Comparison of ENCODE assay signal across 14 cellular contexts in genomic region chr3:72890166-72890925, GRCh38. TPM values are rescaled to one million over a fixed set of nuclear protein-coding genes. Genes with fewer than 3 reads are reported as not detected.
A peak's percentile ranks its signal among the peaks of the same experiment; 100 is the strongest.
DNase-seq lines count a peak whose midpoint lies in the region; ATAC-seq, FAIRE-seq and TF ChIP-seq lines count a peak whose summit lies in the region.
"Had no signal": no experiment of that assay in that cellular context is flagged by ENCODE, and none has a peak within 500 bp of the region (broad histone marks: within the 10 kb centered on the region; RNA-seq: fewer than 3 reads in every experiment).

No MANE protein-coding gene starts in this region.

- no peak for ATAC-seq in GM21447 (IDR thresholded peaks at IDR 0.05; ENCODE audit: unreplicated experiment)
- ATAC-seq: effector memory CD8-positive, alpha-beta T cell had no signal

- no peak for DNase-seq in HFF-Myc (ENCODE audit: extremely low read depth, low read depth)
- DNase-seq in ascending aorta (ENCODE audit: low spot score in 2 of 2), result no peak
- no peak for DNase-seq in keratinocyte (ENCODE audit: low read depth, low spot score)
- DNase-seq in stomach, result no peak
- DNase-seq in NCI-H1930 (lab: John Stamatoyannopoulos, UW), result no peak
- DNase-seq in ureter (ENCODE audit: low spot score), result no peak
- DNase-seq in activated CD4-positive, alpha-beta memory T cell treated with anti-CD3 and anti-CD28 coated beads, Interleukin-2, amount 10 ng/mL, durations not matched to agents 7 days and 5 days, result no peak
- DNase-seq: activated CD4-positive, alpha-beta T cell treated with anti-CD3 and anti-CD28 coated beads, Interleukin-2, amount 10 ng/mL, durations not matched to agents 7 days and 5 days; activated naive CD4-positive, alpha-beta T cell; effector memory CD8-positive, alpha-beta T cell; NCI-H748 treated with DMSO at 0.1 percent for 48 hours; stimulated activated CD4-positive, alpha-beta T cell treated with anti-CD3 and anti-CD28 coated beads, Interleukin-1b, Interleukin-23, amount 100 ng/mL, for 48 hours; stimulated activated naive CD4-positive, alpha-beta T cell had no signal

- WGBS in stomach, 5 donors, result 84 to 89% (median 86%) methylated on average over 10 of the region's 10 CpGs

- peaks cover 6% of the 10 kb centered on the region for H3K4me1 Mint-ChIP-seq in activated CD4-positive, alpha-beta memory T cell treated with anti-CD3 and anti-CD28 coated beads, Interleukin-2, amount 10 ng/mL, durations not matched to agents 7 days and 5 days

- dilution Hi-C loops in keratinocyte (cut with MboI; ENCODE audit: extremely low pct_ligation_motif_present, low sequenced_read_pairs), result no loop called here

- H3K27ac ChIP-seq in ascending aorta (peak overlapping the region; percentile 60 to 89), keratinocyte (ENCODE audit: control insufficient read depth, insufficient read depth, low read length) (no peak overlapping the region), stomach (peak overlapping the region in 4 of 5 donors; percentile 22 to 79 (median 53))

- TF ChIP-seq CTCF in HFF-Myc (IDR thresholded peaks at IDR 0.05; ENCODE audit: low read depth, low read length, missing control alignments), result no peak
- no peak for TF ChIP-seq CTCF in ascending aorta (IDR thresholded peaks at IDR 0.05)
- no peak for TF ChIP-seq CTCF in keratinocyte (optimal IDR thresholded peaks at IDR 0.05 in 1 of 3, IDR thresholded peaks at IDR 0.05 in 1 of 3, conservative IDR thresholded peaks at IDR 0.05 in 1 of 3; ENCODE audit: extremely low read depth in 1 of 3, insufficient read depth in 2 of 3, low read length in 3 of 3)
- TF ChIP-seq CTCF in stomach (IDR thresholded peaks at IDR 0.05), result no peak

- FAIRE-seq in keratinocyte (lab: Jason Lieb, UNC), result peak; percentile 69

- POLR2A ChIA-PET in activated CD4-positive, alpha-beta memory T cell treated with anti-CD3 and anti-CD28 coated beads, Interleukin-2, amount 10 ng/mL, durations not matched to agents 7 days and 5 days (lab: Charles Lee), result no interaction called here

- H3K36me3 ChIP-seq in ascending aorta, result no peaks in the 10 kb centered on the region
- no peaks in the 10 kb centered on the region for H3K36me3 ChIP-seq in keratinocyte (ENCODE audit: control insufficient read depth in 2 of 2, extremely low read depth in 1 of 2, insufficient read depth in 2 of 2, low read length in 2 of 2)
- no peaks in the 10 kb centered on the region for H3K36me3 ChIP-seq in stomach

- no peak overlapping the region for H2AFZ ChIP-seq in keratinocyte (ENCODE audit: control insufficient read depth, low read length)

- TF ChIP-seq EP300 in stomach (IDR thresholded peaks at IDR 0.05), result no peak

- H3K4me1 ChIP-seq in ascending aorta (peaks cover 3 to 6% of the 10 kb centered on the region in 2 donors), keratinocyte (ENCODE audit: control insufficient read depth, extremely low read depth, insufficient read depth, low read length) (peaks cover 30% of the 10 kb centered on the region), stomach (peaks cover 11 to 38% (median 30%) of the 10 kb centered on the region in 4 donors)

- no peaks in the 10 kb centered on the region for H3K9me3 ChIP-seq in ascending aorta
- H3K9me3 ChIP-seq in keratinocyte (ENCODE audit: control insufficient read depth, low read depth, low read length), result no peaks in the 10 kb centered on the region
- no peaks in the 10 kb centered on the region for H3K9me3 ChIP-seq in stomach

- H3K79me2 ChIP-seq in keratinocyte (ENCODE audit: control insufficient read depth, insufficient read depth, low read length), result no peaks in the 10 kb centered on the region

- H3K9ac ChIP-seq in keratinocyte (ENCODE audit: control insufficient read depth, extremely low read depth, insufficient read depth, low read length), result no peak overlapping the region

- no peak for TF ChIP-seq POLR2A in stomach (IDR thresholded peaks at IDR 0.05)

- CTCF ChIA-PET in activated CD4-positive, alpha-beta memory T cell treated with anti-CD3 and anti-CD28 coated beads, Interleukin-2, amount 10 ng/mL, durations not matched to agents 7 days and 5 days (lab: Charles Lee), result no interaction called here

- H3K4me3 ChIP-seq in HFF-Myc (replicated peaks; ENCODE audit: low read depth, low read length) (peak overlapping the region; percentile 53), ascending aorta (peak overlapping the region in 1 of 2 donors; percentile 80), keratinocyte (ENCODE audit: control insufficient read depth in 2 of 3, extremely low read depth in 1 of 3, insufficient read depth in 2 of 3, low read depth in 1 of 3, low read length in 3 of 3) (no peak overlapping the region), stomach (no peak overlapping the region)

- intact Hi-C loops in ascending aorta (cut with DNase I), result no loop called here
- intact Hi-C loops in stomach (cut with DNase I; ENCODE audit: low total_unique reads), result no loop called here

- H3K36me3 Mint-ChIP-seq in activated CD4-positive, alpha-beta memory T cell treated with anti-CD3 and anti-CD28 coated beads, Interleukin-2, amount 10 ng/mL, durations not matched to agents 7 days and 5 days (ENCODE audit: low read depth), result no peaks in the 10 kb centered on the region

- no peaks in the 10 kb centered on the region for H4K20me1 ChIP-seq in keratinocyte (ENCODE audit: control insufficient read depth, extremely low read depth, insufficient read depth, low read length)

- no peaks in the 10 kb centered on the region for H3K9me3 Mint-ChIP-seq in activated CD4-positive, alpha-beta memory T cell treated with anti-CD3 and anti-CD28 coated beads, Interleukin-2, amount 10 ng/mL, durations not matched to agents 7 days and 5 days
- H3K9me3 Mint-ChIP-seq: activated CD4-positive, alpha-beta T cell treated with anti-CD3 and anti-CD28 coated beads, Interleukin-2, amount 10 ng/mL, durations not matched to agents 7 days and 5 days; effector memory CD8-positive, alpha-beta T cell had no signal

- H3K4me3 Mint-ChIP-seq in activated CD4-positive, alpha-beta memory T cell treated with anti-CD3 and anti-CD28 coated beads, Interleukin-2, amount 10 ng/mL, durations not matched to agents 7 days and 5 days, result no peak overlapping the region
- H3K4me3 Mint-ChIP-seq: activated CD4-positive, alpha-beta T cell treated with anti-CD3 and anti-CD28 coated beads, Interleukin-2, amount 10 ng/mL, durations not matched to agents 7 days and 5 days; effector memory CD8-positive, alpha-beta T cell had no signal

- H3K27ac Mint-ChIP-seq in activated CD4-positive, alpha-beta memory T cell treated with anti-CD3 and anti-CD28 coated beads, Interleukin-2, amount 10 ng/mL, durations not matched to agents 7 days and 5 days, result no peak overlapping the region
- H3K27ac Mint-ChIP-seq: activated CD4-positive, alpha-beta T cell treated with anti-CD3 and anti-CD28 coated beads, Interleukin-2, amount 10 ng/mL, durations not matched to agents 7 days and 5 days; effector memory CD8-positive, alpha-beta T cell had no signal

- H3K27me3 Mint-ChIP-seq in activated CD4-positive, alpha-beta memory T cell treated with anti-CD3 and anti-CD28 coated beads, Interleukin-2, amount 10 ng/mL, durations not matched to agents 7 days and 5 days, result peaks cover 74% of the 10 kb centered on the region

- peak overlapping the region; percentile 11 for H3K4me2 ChIP-seq in keratinocyte (ENCODE audit: control insufficient read depth, extremely low read depth, insufficient read depth, low read depth, low read length)

- no peaks in the 10 kb centered on the region for H3K27me3 ChIP-seq in ascending aorta
- no peaks in the 10 kb centered on the region for H3K27me3 ChIP-seq in keratinocyte (ENCODE audit: control insufficient read depth, extremely low read depth, insufficient read depth, low read length)
- peaks cover 0 to 3% (median 0%) of the 10 kb centered on the region in 3 donors for H3K27me3 ChIP-seq in stomach

- no peaks in the 10 kb centered on the region for H3K9me1 ChIP-seq in keratinocyte (ENCODE audit: control insufficient read depth, extremely low read depth, insufficient read depth, low read length)

RNA-seq across cellular contexts. Expression of gene GXYLT2, which starts 2.5 kb away (rescaled TPM):
- 19.5 TPM for total RNA-seq in ascending aorta
- polyA plus RNA-seq in keratinocyte, result 0.91 to 2.0 TPM (median 1.4 TPM) in 3 replicates
- not detected for polyA plus RNA-seq in keratinocyte (2011; ENCODE audit: low read depth)
- 1.1 and 1.6 TPM in 2 replicates for polyA plus RNA-seq in keratinocyte (2011; cell fraction: cytosol; rRNA removed)
- polyA plus RNA-seq in keratinocyte (2011; cell fraction: nucleus; rRNA removed), result 1.00 and 1.0 TPM in 2 replicates
- 0.16 and 1.5 TPM in 2 replicates for polyA plus RNA-seq in keratinocyte (2012; ENCODE audit: low replicate concordance)
- 3.2 to 5.0 TPM (median 4.6 TPM) in 3 replicates for polyA minus RNA-seq in keratinocyte
- 5.9 TPM for polyA minus RNA-seq in keratinocyte (2011; cell fraction: cytosol; rRNA and poly(A)+ RNA removed)
- polyA minus RNA-seq in keratinocyte (2011; cell fraction: nucleus; rRNA and poly(A)+ RNA removed), result 1.4 and 1.9 TPM in 2 replicates
- total RNA-seq in stomach, result 10 to 100 TPM in 2 of 5 donors, 1 to 10 TPM in 1, under 1 TPM in 2; 0.45 to 27.0 (median 4.2) TPM
- 1 to 10 TPM in 2 of 3 donors, under 1 TPM in 1; 0.40 to 1.5 (median 1.2) TPM for polyA plus RNA-seq in stomach
- total RNA-seq in ureter, result 3.6 TPM
- not detected for total RNA-seq in activated CD4-positive, alpha-beta memory T cell treated with anti-CD3 and anti-CD28 coated beads, Interleukin-2, amount 10 ng/mL, durations not matched to agents 7 days and 5 days
- total RNA-seq: activated CD4-positive, alpha-beta T cell treated with anti-CD3 and anti-CD28 coated beads, Interleukin-2, amount 10 ng/mL, durations not matched to agents 7 days and 5 days had no signal

RNA-seq across cellular contexts. Expression of gene SHQ1, which starts 42.1 kb away (rescaled TPM):
- 4.2 TPM for total RNA-seq in ascending aorta
- 9.7 to 17.7 TPM (median 13.4 TPM) in 3 replicates for polyA plus RNA-seq in keratinocyte
- 18.3 TPM for polyA plus RNA-seq in keratinocyte (2011; ENCODE audit: low read depth)
- polyA plus RNA-seq in keratinocyte (2011; cell fraction: cytosol; rRNA removed), result 8.6 and 15.9 TPM in 2 replicates
- polyA plus RNA-seq in keratinocyte (2011; cell fraction: nucleus; rRNA removed), result 12.8 and 14.6 TPM in 2 replicates
- polyA plus RNA-seq in keratinocyte (2012; ENCODE audit: low replicate concordance), result 8.1 and 14.5 TPM in 2 replicates
- 4.4 to 11.3 TPM (median 5.8 TPM) in 3 replicates for polyA minus RNA-seq in keratinocyte
- 6.5 TPM for polyA minus RNA-seq in keratinocyte (2011; cell fraction: cytosol; rRNA and poly(A)+ RNA removed)
- 11.9 and 14.2 TPM in 2 replicates for polyA minus RNA-seq in keratinocyte (2011; cell fraction: nucleus; rRNA and poly(A)+ RNA removed)
- total RNA-seq in stomach, result 10 to 100 TPM; 11.7 to 77.9 (median 30.7) TPM
- polyA plus RNA-seq in stomach, result 1 to 10 TPM; 7.5 to 7.9 (median 7.6) TPM
- 31.4 TPM for total RNA-seq in ureter
- 10 to 100 TPM; 16.7 to 20.6 TPM for total RNA-seq in activated CD4-positive, alpha-beta memory T cell treated with anti-CD3 and anti-CD28 coated beads, Interleukin-2, amount 10 ng/mL, durations not matched to agents 7 days and 5 days
